ENCODE assay signal across 27 cellular contexts in genomic region chr3:119507404-119507803, GRCh38. TPM values are rescaled to one million over a fixed set of nuclear protein-coding genes. Genes with fewer than 3 reads are reported as not detected.
DNase-seq lines count a peak whose midpoint lies in the region; ATAC-seq and TF ChIP-seq lines count a peak whose summit lies in the region.
"Had no signal": no experiment of that assay in that cellular context is flagged by ENCODE, and none has a peak within 500 bp of the region (broad histone marks: within the 10 kb centered on the region; RNA-seq: fewer than 3 reads in every experiment).

No MANE protein-coding gene starts in this region.

- no peak for TF ChIP-seq CTCF in activated CD8-positive, alpha-beta T cell treated with anti-CD3 and anti-CD28 coated beads for 36 hours (IDR thresholded peaks at IDR 0.05)
- no peak for TF ChIP-seq CTCF in sigmoid colon (IDR thresholded peaks at IDR 0.05)
- no peak for TF ChIP-seq CTCF in upper lobe of right lung (IDR thresholded peaks at IDR 0.05)

- H3K27me3 Mint-ChIP-seq in T-helper 1 cell treated with Interleukin-12 subunit alpha and Interleukin-12 subunit beta and Interleukin-4 antibody, amounts not matched to agents 30 μg/mL and 1 μg/mL, for 36 hours (ENCODE audit: low read depth): no peaks in the 10 kb centered on the region
- H3K27me3 Mint-ChIP-seq in activated CD8-positive, alpha-beta T cell treated with anti-CD3 and anti-CD28 coated beads for 36 hours: no peaks in the 10 kb centered on the region
- H3K27me3 Mint-ChIP-seq in effector memory CD8-positive, alpha-beta T cell: no peaks in the 10 kb centered on the region
- H3K27me3 Mint-ChIP-seq: progenitor cell of endocrine pancreas had no signal

- CTCF ChIA-PET in activated CD8-positive, alpha-beta T cell treated with anti-CD3 and anti-CD28 coated beads for 36 hours (lab: Charles Lee): interaction anchor here (1.0 to 1.2 kb wide), 2 partner anchors 43 to 623 kb away, joined by 3 read pairs; no protein-coding TSS in a partner anchor

- no peak for TF ChIP-seq EP300 in sigmoid colon (IDR thresholded peaks at IDR 0.05)

- H3K27me3 ChIP-seq in ACC112 (ENCODE audit: insufficient read depth, low read length): no peaks in the 10 kb centered on the region
- no peaks in the 10 kb centered on the region for H3K27me3 ChIP-seq in sigmoid colon
- no peaks in the 10 kb centered on the region for H3K27me3 ChIP-seq in upper lobe of right lung
- H3K27me3 ChIP-seq: body of pancreas, hepatocyte, thyroid gland had no signal

- H2AFZ ChIP-seq in ACC112 (ENCODE audit: low read length, unreplicated experiment): no peak overlapping the region
- H2AFZ ChIP-seq: hepatocyte had no signal

- no peaks in the 10 kb centered on the region for H3K9me3 ChIP-seq in sigmoid colon
- H3K9me3 ChIP-seq in upper lobe of right lung: no peaks in the 10 kb centered on the region
- H3K9me3 ChIP-seq: body of pancreas, thyroid gland had no signal

- DNase-seq in T-helper 1 cell (no peak), sigmoid colon (no peak), upper lobe of right lung (no peak)
- no peak for DNase-seq in activated CD8-positive, alpha-beta T cell treated with anti-CD3 and anti-CD28 coated beads for 36 hours
- DNase-seq in effector memory CD8-positive, alpha-beta T cell: no peak
- no peak for DNase-seq in stimulated activated CD4-positive, alpha-beta T cell treated with anti-CD3 and anti-CD28 coated beads, Interleukin-4, amount 100 ng/mL, for 24 hours
- DNase-seq: activated CD4-positive, CD25-positive, alpha-beta regulatory T cell; body of pancreas; COR-L47; DMS79 treated with DMSO at 0.1 percent for 48 hours; effector CD8-positive, alpha-beta T cell; foreskin melanocyte; HCEC 1CT; left ventricle myocardium superior; NCI-H510A treated with DMSO at 0.1 percent for 48 hours; stimulated activated CD4-positive, alpha-beta T cell treated with anti-CD3 and anti-CD28 coated beads, Interleukin-1b, Interleukin-23, amount 100 ng/mL, for 48 hours; stimulated activated naive CD4-positive, alpha-beta T cell; T-helper 9 cell; thyroid gland had no signal

- H3K27ac ChIP-seq in ACC112 (ENCODE audit: low read depth, low read length) (no peak overlapping the region), sigmoid colon (no peak overlapping the region), upper lobe of right lung (no peak overlapping the region)
- H3K27ac ChIP-seq: 22Rv1, body of pancreas, hepatocyte, thyroid gland had no signal

- H3K79me2 ChIP-seq in ACC112 (ENCODE audit: control insufficient read depth, insufficient read depth, low read length, unreplicated experiment): peaks cover 7% of the 10 kb centered on the region

- H3K36me3 ChIP-seq in ACC112 (ENCODE audit: insufficient read depth, low read length) (peaks cover 11% of the 10 kb centered on the region; the same call in 1 of the 2 replicates), sigmoid colon (peaks cover 8 to 93% (median 24%) of the 10 kb centered on the region in 4 donors), upper lobe of right lung (peaks cover 73% of the 10 kb centered on the region)

- WGBS in sigmoid colon, 2 donors: 96% methylated on average over 2 of the region's 2 CpGs

- intact Hi-C loops in activated CD8-positive, alpha-beta T cell treated with anti-CD3 and anti-CD28 coated beads for 36 hours (cut with micrococcal nuclease): loop anchor here (5.0 kb wide), 1 partner anchor 50 kb away; the partner anchor contains the start of gene CD80
- intact Hi-C loops in sigmoid colon (cut with DNase I) (no loop called here), upper lobe of right lung (cut with DNase I) (no loop called here)

- no peak for TF ChIP-seq POLR2A in sigmoid colon (IDR thresholded peaks at IDR 0.05)

- POLR2A ChIA-PET in activated CD8-positive, alpha-beta T cell treated with anti-CD3 and anti-CD28 coated beads for 36 hours (lab: Charles Lee): interaction anchor here (0.6 to 1.8 kb wide), 5 partner anchors 9 to 150 kb away, joined by 3 to 11 read pairs (median 4); partner anchors contain the start of genes TIMMDC1 and TMEM39A

- H3K36me3 Mint-ChIP-seq in T-helper 1 cell treated with Interleukin-12 subunit alpha and Interleukin-12 subunit beta and Interleukin-4 antibody, amounts not matched to agents 30 μg/mL and 1 μg/mL, for 36 hours (ENCODE audit: low read depth): peaks cover 37% of the 10 kb centered on the region
- H3K36me3 Mint-ChIP-seq in activated CD8-positive, alpha-beta T cell treated with anti-CD3 and anti-CD28 coated beads for 36 hours (ENCODE audit: low read depth): peaks cover 56% of the 10 kb centered on the region
- peaks cover 62% of the 10 kb centered on the region for H3K36me3 Mint-ChIP-seq in effector memory CD8-positive, alpha-beta T cell (ENCODE audit: insufficient read depth)

- peak overlapping the region; percentile 72; the same call in 1 of the 2 replicates for H3K4me3 ChIP-seq in ACC112 (ENCODE audit: low read depth, low read length)
- no peak overlapping the region for H3K4me3 ChIP-seq in sigmoid colon
- no peak overlapping the region for H3K4me3 ChIP-seq in upper lobe of right lung
- H3K4me3 ChIP-seq: body of pancreas, hepatocyte, thyroid gland had no signal

- peaks cover 3% of the 10 kb centered on the region for H3K4me1 ChIP-seq in ACC112 (ENCODE audit: control insufficient read depth, insufficient read depth, low read length, unreplicated experiment)
- H3K4me1 ChIP-seq in sigmoid colon: no peaks in the 10 kb centered on the region
- no peaks in the 10 kb centered on the region for H3K4me1 ChIP-seq in upper lobe of right lung
- H3K4me1 ChIP-seq: body of pancreas, thyroid gland had no signal

- no peaks in the 10 kb centered on the region for H3K9me3 Mint-ChIP-seq in T-helper 1 cell treated with Interleukin-12 subunit alpha and Interleukin-12 subunit beta and Interleukin-4 antibody, amounts not matched to agents 30 μg/mL and 1 μg/mL, for 36 hours
- no peaks in the 10 kb centered on the region for H3K9me3 Mint-ChIP-seq in activated CD8-positive, alpha-beta T cell treated with anti-CD3 and anti-CD28 coated beads for 36 hours
- H3K9me3 Mint-ChIP-seq in effector memory CD8-positive, alpha-beta T cell: no peaks in the 10 kb centered on the region

- no peak for ATAC-seq in activated CD8-positive, alpha-beta T cell treated with anti-CD3 and anti-CD28 coated beads for 36 hours
- no peak for ATAC-seq in effector memory CD8-positive, alpha-beta T cell (replicated peaks)
- no peak for ATAC-seq in upper lobe of right lung
- ATAC-seq: body of pancreas, esophagus mucosa, left ventricle myocardium superior had no signal

- H3K27ac Mint-ChIP-seq in T-helper 1 cell treated with Interleukin-12 subunit alpha and Interleukin-12 subunit beta and Interleukin-4 antibody, amounts not matched to agents 30 μg/mL and 1 μg/mL, for 36 hours: peak overlapping the region; percentile 85
- H3K27ac Mint-ChIP-seq in activated CD8-positive, alpha-beta T cell treated with anti-CD3 and anti-CD28 coated beads for 36 hours: peak overlapping the region; percentile 79
- peak overlapping the region; percentile 13 to 75 for H3K27ac Mint-ChIP-seq in effector memory CD8-positive, alpha-beta T cell
- H3K27ac Mint-ChIP-seq: progenitor cell of endocrine pancreas had no signal

- peak overlapping the region; percentile 84 for H3K4me3 Mint-ChIP-seq in T-helper 1 cell treated with Interleukin-12 subunit alpha and Interleukin-12 subunit beta and Interleukin-4 antibody, amounts not matched to agents 30 μg/mL and 1 μg/mL, for 36 hours
- H3K4me3 Mint-ChIP-seq in activated CD8-positive, alpha-beta T cell treated with anti-CD3 and anti-CD28 coated beads for 36 hours: peak overlapping the region; percentile 57
- no peak overlapping the region for H3K4me3 Mint-ChIP-seq in effector memory CD8-positive, alpha-beta T cell

- H3K4me1 Mint-ChIP-seq in T-helper 1 cell treated with Interleukin-12 subunit alpha and Interleukin-12 subunit beta and Interleukin-4 antibody, amounts not matched to agents 30 μg/mL and 1 μg/mL, for 36 hours (ENCODE audit: low read depth): peaks cover 30% of the 10 kb centered on the region
- H3K4me1 Mint-ChIP-seq in activated CD8-positive, alpha-beta T cell treated with anti-CD3 and anti-CD28 coated beads for 36 hours (ENCODE audit: low read depth): peaks cover 37% of the 10 kb centered on the region
- peaks cover 21 to 25% of the 10 kb centered on the region in 2 donors for H3K4me1 Mint-ChIP-seq in effector memory CD8-positive, alpha-beta T cell (ENCODE audit: low read depth in 2 of 2)

RNA-seq across cellular contexts. Expression of gene TIMMDC1, which starts 9.1 kb away (rescaled TPM):
- 100 to 1,000 TPM; 105 TPM for total RNA-seq in activated CD8-positive, alpha-beta T cell treated with anti-CD3 and anti-CD28 coated beads for 36 hours
- total RNA-seq in sigmoid colon: 10 to 100 TPM; 37.6 to 59.6 (median 53.1) TPM
- 10 to 100 TPM; 51.7 to 77.2 (median 63.8) TPM for polyA plus RNA-seq in sigmoid colon
- total RNA-seq in upper lobe of right lung: 94.1 TPM

RNA-seq across cellular contexts. Expression of gene POGLUT1, which starts 38.6 kb away (rescaled TPM):
- total RNA-seq in activated CD8-positive, alpha-beta T cell treated with anti-CD3 and anti-CD28 coated beads for 36 hours: 10 to 100 TPM; 16.0 to 16.8 TPM
- total RNA-seq in sigmoid colon (10 to 100 TPM; 10.0 to 14.1 (median 11.4) TPM), upper lobe of right lung (16.7 TPM)
- 1 to 10 TPM; 2.4 to 8.3 (median 3.7) TPM for polyA plus RNA-seq in sigmoid colon

RNA-seq across cellular contexts. Expression of gene TMEM39A, which starts 44.0 kb away (rescaled TPM):
- 10 to 100 TPM; 26.0 to 30.7 TPM for total RNA-seq in activated CD8-positive, alpha-beta T cell treated with anti-CD3 and anti-CD28 coated beads for 36 hours
- 10 to 100 TPM; 14.8 to 48.5 (median 20.1) TPM for total RNA-seq in sigmoid colon
- polyA plus RNA-seq in sigmoid colon: 1 to 10 TPM; 1.4 to 9.4 (median 6.0) TPM
- total RNA-seq in upper lobe of right lung: 48.2 TPM

RNA-seq across cellular contexts. Expression of gene CD80, which starts 52.0 kb away (rescaled TPM):
- 10 to 100 TPM in 1 of 2 experiments, 1 to 10 TPM in 1; 7.1 to 10.2 TPM for total RNA-seq in activated CD8-positive, alpha-beta T cell treated with anti-CD3 and anti-CD28 coated beads for 36 hours
- total RNA-seq in sigmoid colon (1 to 10 TPM in 1 of 4 donors, under 1 TPM in 1, not detected in 2; 0.27 to 2.2 TPM), upper lobe of right lung (7.9 TPM)
- 1 to 10 TPM in 2 of 3 donors, not detected in 1; 1.2 to 2.0 TPM for polyA plus RNA-seq in sigmoid colon
- total RNA-seq: chondrocyte, left ventricle myocardium superior had no signal
- polyA plus RNA-seq: hepatocyte, neural cell had no signal

Comparison
In these comparisons a context has a peak if more than half of its experiments do, and no peak if none do; other contexts are left out.
1. H3K4me3 Mint-ChIP-seq: peak in T-helper 1 cell treated with Interleukin-12 subunit alpha and Interleukin-12 subunit beta and Interleukin-4 antibody, amounts not matched to agents 30 μg/mL and 1 μg/mL, for 36 hours (single experiment) and activated CD8-positive, alpha-beta T cell treated with anti-CD3 and anti-CD28 coated beads for 36 hours (single experiment); none in effector memory CD8-positive, alpha-beta T cell (0 of 2).
2. Peak in every context shown above with its lines, with median percentiles within 50 percentile points of each other: H3K27ac Mint-ChIP-seq.